ENCODE assay signal across 10 cellular contexts in genomic region chr2:158936978-158937377, GRCh38. TPM values are rescaled to one million over a fixed set of nuclear protein-coding genes. Genes with fewer than 3 reads are reported as not detected.
DNase-seq lines count a peak whose midpoint lies in the region; ATAC-seq, FAIRE-seq and TF ChIP-seq lines count a peak whose summit lies in the region.
"Had no signal": no experiment of that assay in that cellular context is flagged by ENCODE, and none has a peak within 500 bp of the region (broad histone marks: within the 10 kb centered on the region; RNA-seq: fewer than 3 reads in every experiment).

No MANE protein-coding gene starts in this region.

- H2AFZ ChIP-seq in astrocyte (ENCODE audit: low read depth, low read length): no peak overlapping the region

- H3K36me3 Mint-ChIP-seq in astrocyte (ENCODE audit: low read depth, unreplicated experiment): no peaks in the 10 kb centered on the region
- H3K36me3 Mint-ChIP-seq: brain had no signal

- H3K4me1 Mint-ChIP-seq in astrocyte (ENCODE audit: low read depth, unreplicated experiment): peaks cover 16% of the 10 kb centered on the region

- peak; percentile 53 to 84 for ATAC-seq in left cardiac atrium

- H3K9me3 ChIP-seq in astrocyte (ENCODE audit: insufficient read depth, low read depth, low read length): no peaks in the 10 kb centered on the region
- H3K9me3 ChIP-seq in HAP-1: no peaks in the 10 kb centered on the region

- in situ Hi-C loops in HAP-1 (cut with MboI; ENCODE audit: low sequenced_read_pairs): no loop called here

- TF ChIP-seq CTCF in astrocyte (IDR thresholded peaks at IDR 0.05; ENCODE audit: insufficient read depth, low read depth, low read length): no peak

- H3K27ac ChIP-seq in astrocyte (ENCODE audit: low read depth, low read length): peak overlapping the region; percentile 35
- H3K27ac ChIP-seq: stomach had no signal

- TF ChIP-seq POLR2A in H54 (IDR thresholded peaks at IDR 0.05; ENCODE audit: low read depth, low read length): no peak

- no peaks in the 10 kb centered on the region for H3K9me3 Mint-ChIP-seq in astrocyte (ENCODE audit: unreplicated experiment)
- H3K9me3 Mint-ChIP-seq: brain had no signal

- DNase-seq in H54 (ENCODE audit: insufficient read length, low spot score): peak; percentile 38
- DNase-seq in astrocyte (ENCODE audit: low read depth): peak; percentile 85
- DNase-seq in left cardiac atrium: no peak
- DNase-seq in stromal cell of bone marrow (ENCODE audit: low read depth): peak; percentile 78
- no peak for DNase-seq in amygdala (lab: John Stamatoyannopoulos, UW)
- DNase-seq in HAP-1 (ENCODE audit: low spot score in 2 of 2): no peak
- no peak for DNase-seq in NCI-H526 treated with DMSO at 0.1 percent for 48 hours (lab: John Stamatoyannopoulos, UW)
- DNase-seq: activated CD4-positive, alpha-beta T cell treated with anti-CD3 and anti-CD28 coated beads, Interleukin-2, amount 50 U/mL, for 1 hour; stomach had no signal

- intact Hi-C loops in left cardiac atrium (cut with DNase I): no loop called here

- no peaks in the 10 kb centered on the region for H3K27me3 ChIP-seq in astrocyte (ENCODE audit: insufficient read depth, low read length)
- H3K27me3 ChIP-seq in HAP-1 (ENCODE audit: low read depth): no peaks in the 10 kb centered on the region; the same call in 1 of the 2 replicates
- H3K27me3 ChIP-seq: stomach had no signal

- no peak overlapping the region for H3K4me3 Mint-ChIP-seq in astrocyte (ENCODE audit: unreplicated experiment)
- H3K4me3 Mint-ChIP-seq: brain had no signal

- peaks cover 11% of the 10 kb centered on the region for H3K4me1 ChIP-seq in astrocyte (ENCODE audit: insufficient read depth, low read length)
- H3K4me1 ChIP-seq in HAP-1: no peaks in the 10 kb centered on the region; the same call in 1 of the 2 replicates

- no peak overlapping the region for H3K9ac ChIP-seq in astrocyte (ENCODE audit: low read length)

- no peaks in the 10 kb centered on the region for H4K20me1 ChIP-seq in astrocyte (ENCODE audit: insufficient read depth, low read length)

- H3K27ac Mint-ChIP-seq in astrocyte (ENCODE audit: unreplicated experiment): no peak overlapping the region

- peak overlapping the region; percentile 38 for H3K4me2 ChIP-seq in astrocyte (ENCODE audit: low read length)

- no peaks in the 10 kb centered on the region for H3K36me3 ChIP-seq in astrocyte (ENCODE audit: insufficient read depth, low read length)
- no peaks in the 10 kb centered on the region for H3K36me3 ChIP-seq in HAP-1 (replicated peaks)
- H3K36me3 ChIP-seq: stomach had no signal

- H3K4me3 ChIP-seq in astrocyte (ENCODE audit: insufficient read depth, low read depth, low read length) (no peak overlapping the region), HAP-1 (no peak overlapping the region)
- H3K4me3 ChIP-seq: stomach had no signal

- FAIRE-seq in H54 (lab: Jason Lieb, UNC) (peak; percentile 83), astrocyte (lab: Jason Lieb, UNC) (no peak)

- H3K79me2 ChIP-seq in astrocyte (ENCODE audit: insufficient read depth, low read length): no peaks in the 10 kb centered on the region

- no peaks in the 10 kb centered on the region for H3K27me3 Mint-ChIP-seq in astrocyte (ENCODE audit: low read depth, unreplicated experiment)

RNA-seq across cellular contexts. Expression of gene TANC1, which starts 31.5 kb away (rescaled TPM):
- 45.0 and 45.2 TPM in 2 replicates for total RNA-seq in astrocyte
- 10 to 100 TPM; 38.6 to 80.7 TPM for total RNA-seq in left cardiac atrium

Comparison
In these comparisons a context has a peak if more than half of its experiments do, and no peak if none do; other contexts are left out.
1. DNase-seq: peak in H54 (single experiment), astrocyte (single experiment) and stromal cell of bone marrow (single experiment); none in left cardiac atrium (single experiment), amygdala (0 of 56), HAP-1 (0 of 2) and NCI-H526 treated with DMSO at 0.1 percent for 48 hours (single experiment).